28 cellular contexts compared by ENCODE assay signal in the genomic region with DNA sequence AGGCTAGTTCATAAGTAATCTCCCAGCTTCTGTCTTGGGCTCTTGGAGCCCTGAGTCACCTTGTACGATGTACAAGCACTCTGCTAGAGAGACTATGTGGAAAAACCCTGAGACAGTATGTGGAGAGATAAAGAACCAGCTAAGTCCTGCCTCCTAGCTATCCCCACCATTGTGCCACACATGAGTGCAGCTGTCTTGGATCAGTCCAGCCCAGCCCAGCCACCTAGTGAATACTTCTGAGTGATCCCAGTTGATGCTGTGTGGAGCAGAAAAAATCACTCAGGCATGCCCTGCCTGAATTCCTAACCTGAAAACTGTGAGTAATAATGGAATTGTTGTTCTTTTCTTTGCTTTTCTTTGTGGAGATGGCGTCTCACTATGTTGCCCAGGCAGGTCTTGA. TPM values are rescaled to one million over a fixed set of nuclear protein-coding genes. Genes with fewer than 3 reads are reported as not detected.
DNase-seq lines count a peak whose midpoint lies in the region; ATAC-seq and TF ChIP-seq lines count a peak whose summit lies in the region.
"Had no signal": no experiment of that assay in that cellular context is flagged by ENCODE, and none has a peak within 500 bp of the region (broad histone marks: within the 10 kb centered on the region; RNA-seq: fewer than 3 reads in every experiment).

No MANE protein-coding gene starts in this region.

- 91 to 96% methylated on average over 2 of the region's 2 CpGs for WGBS in testis, 2 donors

- intact Hi-C loops in testis (cut with DNase I; ENCODE audit: low total_unique reads): no loop called here

- no peaks in the 10 kb centered on the region for H3K4me1 ChIP-seq in testis

- H3K4me3 ChIP-seq in testis: no peak overlapping the region
- H3K4me3 ChIP-seq: A549, GM12878, K562, MG63, PC-9 had no signal

- DNase-seq in ACHN: peak; percentile 18
- DNase-seq in HK-2 (ENCODE audit: unreplicated experiment): peak; percentile 67
- DNase-seq in glomerular visceral epithelial cell (ENCODE audit: extremely low spot score): peak; percentile 72
- DNase-seq in stimulated activated CD8-positive, alpha-beta memory T cell treated with anti-CD3 and anti-CD28 coated beads, Interleukin-4, amount 100 ng/mL, for 48 hours: peak; percentile 10
- DNase-seq in testis: no peak
- no peak for DNase-seq in ecto neural progenitor cell (ENCODE audit: low spot score)
- DNase-seq: C1 segment of cervical spinal cord; Caco-2; CD8-positive, alpha-beta T cell; DMS 273 treated with DMSO at 0.1 percent for 48 hours; DMS79; EL; GDM1; Kasumi-1; MG63; NCI-H2029; NCI-H446; NCI-H524 treated with DMSO at 0.1 percent for 48 hours; PC-9; Right ventricle myocardium superior; RPMI8226 had no signal

- H3K9me3 ChIP-seq in testis: no peaks in the 10 kb centered on the region
- H3K9me3 ChIP-seq: A549, Caco-2, MG63 had no signal

- ATAC-seq in GM18519 (IDR thresholded peaks at IDR 0.05; ENCODE audit: low FRiP score, unreplicated experiment): no peak
- ATAC-seq: A549; CD8-positive, alpha-beta T cell; GM12878; K562 had no signal

- in situ Hi-C loops in ACHN (cut with HindIII; ENCODE audit: low pct_ligation_motif_present, low pct_unique_long_range_greater_than_20kb, low sequenced_read_pairs): no loop called here

- TF ChIP-seq CTCF in testis (IDR thresholded peaks at IDR 0.05): no peak

- no peak for TF ChIP-seq POLR2A in testis (IDR thresholded peaks at IDR 0.05)

- H3K27me3 ChIP-seq in testis: no peaks in the 10 kb centered on the region
- H3K27me3 ChIP-seq: MG63 had no signal

- no peaks in the 10 kb centered on the region for H3K36me3 ChIP-seq in testis (ENCODE audit: low read depth, missing control alignments)
- H3K36me3 ChIP-seq: MG63 had no signal

- H3K27ac ChIP-seq in testis: no peak overlapping the region
- H3K27ac ChIP-seq: A549, PC-9 had no signal

RNA-seq across cellular contexts. Expression of a gene that starts 5.1 kb away (rescaled TPM):
- not detected for total RNA-seq in testis
- 1.8 TPM for polyA plus RNA-seq in testis (ENCODE audit: insufficient read depth, low read depth, low replicate concordance)
- total RNA-seq: CD8-positive, alpha-beta T cell; K562; PC-9; Right ventricle myocardium superior; SK-MEL-5 had no signal
- polyA plus RNA-seq: K562 had no signal

RNA-seq across cellular contexts. Expression of a gene that starts 35.1 kb away (rescaled TPM):
- not detected for total RNA-seq in testis
- not detected for polyA plus RNA-seq in testis (ENCODE audit: insufficient read depth, low read depth, low replicate concordance)
- total RNA-seq: CD8-positive, alpha-beta T cell; GM12878; H4; HT1080; K562; PC-9; Right ventricle myocardium superior; SK-MEL-5 had no signal
- polyA plus RNA-seq: GM12878, K562 had no signal

RNA-seq across cellular contexts. Expression of a gene that starts 38.3 kb away (rescaled TPM):
- not detected for total RNA-seq in testis
- not detected for polyA plus RNA-seq in testis (ENCODE audit: insufficient read depth, low read depth, low replicate concordance)
- total RNA-seq: Caco-2; CD8-positive, alpha-beta T cell; GM12878; H4; HT1080; K562; PC-9; Right ventricle myocardium superior; SK-MEL-5 had no signal
- polyA plus RNA-seq: A549, GM12878, K562 had no signal

Comparison
In these comparisons a context has a peak if more than half of its experiments do, and no peak if none do; other contexts are left out.
1. DNase-seq: peak in ACHN (single experiment), HK-2 (single experiment), glomerular visceral epithelial cell (single experiment) and stimulated activated CD8-positive, alpha-beta memory T cell treated with anti-CD3 and anti-CD28 coated beads, Interleukin-4, amount 100 ng/mL, for 48 hours (single experiment); none in testis (single experiment) and ecto neural progenitor cell (single experiment).